1 cellular context compared by ENCODE assay signal in the genomic region with DNA sequence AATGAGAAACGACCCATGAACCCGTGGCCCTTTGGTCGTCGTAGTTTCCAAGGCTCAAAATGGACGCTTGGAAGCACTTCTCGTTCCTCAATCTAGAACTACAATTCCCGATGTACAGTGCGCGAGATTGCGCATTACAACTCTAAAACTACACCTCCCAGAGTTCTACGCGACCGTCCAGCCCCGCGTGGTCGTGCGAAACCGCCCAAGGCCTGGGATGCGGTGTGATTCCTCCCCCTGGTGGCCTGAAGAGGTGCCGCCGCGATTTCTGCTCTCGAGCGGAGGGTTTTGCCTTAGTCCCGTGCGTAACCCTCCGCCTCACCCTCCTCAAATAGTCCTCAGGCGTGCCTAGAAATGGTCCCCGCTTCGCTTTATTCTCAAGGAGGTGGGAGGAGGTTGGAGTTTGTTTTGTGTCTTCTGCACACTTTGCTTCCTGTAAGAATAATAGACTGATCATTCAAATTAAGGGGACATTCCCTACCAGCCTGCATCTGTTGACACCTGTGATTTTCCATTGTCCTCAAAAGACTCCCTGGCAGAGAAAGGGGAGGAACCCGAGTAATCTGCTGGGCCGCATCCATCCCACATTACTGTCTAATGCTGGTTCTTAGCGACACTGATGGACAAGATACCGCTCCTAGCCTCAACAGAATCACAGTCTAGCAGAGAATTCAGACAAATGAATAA.
A peak's percentile ranks its signal among the peaks of the same experiment; 100 is the strongest.
TF ChIP-seq lines count a peak whose summit lies in the region.

No MANE protein-coding gene starts in this region.

TF ChIP-seq in H1, 55 proteins besides CTCF, POLR2A, EP300 and RAD21:
- TF ChIP-seq SP1 (IDR thresholded peaks at IDR 0.05; ENCODE audit: low read depth, low read length) (peak; percentile 88), SIN3A (conservative IDR thresholded peaks at IDR 0.05 in 1 of 2, IDR thresholded peaks at IDR 0.05 in 1 of 2; ENCODE audit: low read depth in 1 of 2, low read length in 2 of 2) (peak; percentile 79 to 95; a peak in 3 of 4 replicates), TEAD4 (IDR thresholded peaks at IDR 0.05; ENCODE audit: low read depth, low read length) (peak; percentile 64), HDAC6 (IDR thresholded peaks at IDR 0.05; ENCODE audit: low read depth, low read length) (no peak), NRF1 (IDR thresholded peaks at IDR 0.05; ENCODE audit: low read depth, low read length) (no peak), KDM5A (IDR thresholded peaks at IDR 0.05; ENCODE audit: low read length) (peak; percentile 52; the same call in 1 of the 2 replicates), JUN (IDR thresholded peaks at IDR 0.05; ENCODE audit: low read depth, low read length) (no peak; the same call in 1 of the 2 replicates), BCL11A (IDR thresholded peaks at IDR 0.05; ENCODE audit: low read depth in 2 of 2, low read length in 2 of 2) (no peak), SUZ12 (IDR thresholded peaks at IDR 0.05; ENCODE audit: low read length) (no peak), BRCA1 (IDR thresholded peaks at IDR 0.05; ENCODE audit: low read depth, low read length) (peak; percentile 51; the same call in 1 of the 2 replicates), BACH1 (IDR thresholded peaks at IDR 0.05; ENCODE audit: low read length) (peak; percentile 74), EZH2 (IDR thresholded peaks at IDR 0.05; ENCODE audit: low read depth, low read length, severe bottlenecking) (no peak), CTBP2 (IDR thresholded peaks at IDR 0.05; ENCODE audit: borderline replicate concordance, insufficient read depth, insufficient read length, low read length) (peak; percentile 53), ASH2L (IDR thresholded peaks at IDR 0.05; ENCODE audit: low read length) (peak; percentile 50), TAF1 (IDR thresholded peaks at IDR 0.05; ENCODE audit: low read depth, low read length) (peak; percentile 91), NANOG (IDR thresholded peaks at IDR 0.05; ENCODE audit: insufficient read depth, low read depth, low read length, poor library complexity, severe bottlenecking) (no peak), CREB1 (IDR thresholded peaks at IDR 0.05) (peak; percentile 88), YY1 (IDR thresholded peaks at IDR 0.05; ENCODE audit: low read depth, low read length) (peak; percentile 88), GABPA (IDR thresholded peaks at IDR 0.05; ENCODE audit: borderline replicate concordance, insufficient read depth, low read length) (peak; percentile 67; the same call in 1 of the 2 replicates), KDM1A (IDR thresholded peaks at IDR 0.05; ENCODE audit: borderline replicate concordance, low read length) (no peak), CHD2 (IDR thresholded peaks at IDR 0.05; ENCODE audit: low read length) (peak; percentile 98), RFX5 (IDR thresholded peaks at IDR 0.05; ENCODE audit: borderline replicate concordance, low read depth, low read length) (no peak), CHD1 (IDR thresholded peaks at IDR 0.05; ENCODE audit: low read depth, low read length) (no peak), FOSL1 (IDR thresholded peaks at IDR 0.05; ENCODE audit: insufficient read depth, low read depth, low read length) (no peak), POU5F1 (IDR thresholded peaks at IDR 0.05; ENCODE audit: low read depth, low read length) (0 out of 2 replicates have a peak, but pooled peaks have one; percentile 16), SP2 (IDR thresholded peaks at IDR 0.05; ENCODE audit: low read length) (no peak), RNF2 (IDR thresholded peaks at IDR 0.05; ENCODE audit: borderline replicate concordance, low read depth, low read length, missing control alignments, poor library complexity, severe bottlenecking) (no peak), POLR2AphosphoS5 (IDR thresholded peaks at IDR 0.05; ENCODE audit: low read depth, low read length) (no peak; the same call in 1 of the 2 replicates), SP4 (IDR thresholded peaks at IDR 0.05; ENCODE audit: low read length) (peak; percentile 61; the same call in 1 of the 2 replicates), RBBP5 (IDR thresholded peaks at IDR 0.05; ENCODE audit: borderline replicate concordance, low read depth, low read length) (no peak), TAF7 (optimal IDR thresholded peaks at IDR 0.05; ENCODE audit: borderline replicate concordance, low read depth, low read length) (peak; percentile 32), TBP (IDR thresholded peaks at IDR 0.05; ENCODE audit: low read depth, low read length) (peak; percentile 83), ZNF274 (IDR thresholded peaks at IDR 0.05; ENCODE audit: borderline replicate concordance, extremely low read depth, low read length) (no peak), SAP30 (IDR thresholded peaks at IDR 0.05; ENCODE audit: insufficient read depth, insufficient replicate concordance, low read length) (no peak), MAFK (IDR thresholded peaks at IDR 0.05; ENCODE audit: low read depth, low read length) (no peak), HDAC2 (IDR thresholded peaks at IDR 0.05; ENCODE audit: borderline replicate concordance in 1 of 2, low read depth in 2 of 2, low read length in 2 of 2) (no peak), GTF2F1 (IDR thresholded peaks at IDR 0.05; ENCODE audit: borderline replicate concordance, low read depth, low read length) (no peak), SRF (IDR thresholded peaks at IDR 0.05; ENCODE audit: low read depth, low read length) (no peak), SIX5 (IDR thresholded peaks at IDR 0.05; ENCODE audit: low read depth, low read length) (peak; percentile 100), CEBPB (IDR thresholded peaks at IDR 0.05; ENCODE audit: low read depth, low read length) (peak; percentile 91), RXRA (IDR thresholded peaks at IDR 0.05; ENCODE audit: insufficient read depth, low read depth, low read length) (peak; percentile 83; the same call in 1 of the 2 replicates), CBX8 (IDR thresholded peaks at IDR 0.05; ENCODE audit: borderline replicate concordance, low read depth, low read length) (no peak), CBX5 (IDR thresholded peaks at IDR 0.05; ENCODE audit: low read depth, low read length) (no peak), KDM4A (IDR thresholded peaks at IDR 0.05; ENCODE audit: low read depth, low read length, severe bottlenecking) (no peak), SIRT6 (IDR thresholded peaks at IDR 0.05; ENCODE audit: low read length) (no peak), EGR1 (IDR thresholded peaks at IDR 0.05; ENCODE audit: borderline replicate concordance, low read depth, low read length) (no peak), PHF8 (conservative IDR thresholded peaks at IDR 0.05; ENCODE audit: low read depth, low read length) (peak; percentile 29; the same call in 1 of the 2 replicates), TCF12 (IDR thresholded peaks at IDR 0.05; ENCODE audit: low read depth, low read length) (peak; percentile 78; the same call in 1 of the 2 replicates), JUND (IDR thresholded peaks at IDR 0.05; ENCODE audit: low read length) (peak; percentile 76)
- TF ChIP-seq, protein P1, sequence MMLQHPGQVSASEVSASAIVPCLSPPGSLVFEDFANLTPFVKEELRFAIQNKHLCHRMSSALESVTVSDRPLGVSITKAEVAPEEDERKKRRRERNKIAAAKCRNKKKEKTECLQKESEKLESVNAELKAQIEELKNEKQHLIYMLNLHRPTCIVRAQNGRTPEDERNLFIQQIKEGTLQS (IDR thresholded peaks at IDR 0.05; ENCODE audit: insufficient read depth, low read depth, low read length): peak; percentile 89
- TF ChIP-seq, protein P2, sequence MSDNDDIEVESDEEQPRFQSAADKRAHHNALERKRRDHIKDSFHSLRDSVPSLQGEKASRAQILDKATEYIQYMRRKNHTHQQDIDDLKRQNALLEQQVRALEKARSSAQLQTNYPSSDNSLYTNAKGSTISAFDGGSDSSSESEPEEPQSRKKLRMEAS (IDR thresholded peaks at IDR 0.05): peak; percentile 96
- TF ChIP-seq, protein P3, sequence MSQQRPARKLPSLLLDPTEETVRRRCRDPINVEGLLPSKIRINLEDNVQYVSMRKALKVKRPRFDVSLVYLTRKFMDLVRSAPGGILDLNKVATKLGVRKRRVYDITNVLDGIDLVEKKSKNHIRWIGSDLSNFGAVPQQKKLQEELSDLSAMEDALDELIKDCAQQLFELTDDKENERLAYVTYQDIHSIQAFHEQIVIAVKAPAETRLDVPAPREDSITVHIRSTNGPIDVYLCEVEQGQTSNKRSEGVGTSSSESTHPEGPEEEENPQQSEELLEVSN (IDR thresholded peaks at IDR 0.05): peak; percentile 48
- TF ChIP-seq, protein P4, sequence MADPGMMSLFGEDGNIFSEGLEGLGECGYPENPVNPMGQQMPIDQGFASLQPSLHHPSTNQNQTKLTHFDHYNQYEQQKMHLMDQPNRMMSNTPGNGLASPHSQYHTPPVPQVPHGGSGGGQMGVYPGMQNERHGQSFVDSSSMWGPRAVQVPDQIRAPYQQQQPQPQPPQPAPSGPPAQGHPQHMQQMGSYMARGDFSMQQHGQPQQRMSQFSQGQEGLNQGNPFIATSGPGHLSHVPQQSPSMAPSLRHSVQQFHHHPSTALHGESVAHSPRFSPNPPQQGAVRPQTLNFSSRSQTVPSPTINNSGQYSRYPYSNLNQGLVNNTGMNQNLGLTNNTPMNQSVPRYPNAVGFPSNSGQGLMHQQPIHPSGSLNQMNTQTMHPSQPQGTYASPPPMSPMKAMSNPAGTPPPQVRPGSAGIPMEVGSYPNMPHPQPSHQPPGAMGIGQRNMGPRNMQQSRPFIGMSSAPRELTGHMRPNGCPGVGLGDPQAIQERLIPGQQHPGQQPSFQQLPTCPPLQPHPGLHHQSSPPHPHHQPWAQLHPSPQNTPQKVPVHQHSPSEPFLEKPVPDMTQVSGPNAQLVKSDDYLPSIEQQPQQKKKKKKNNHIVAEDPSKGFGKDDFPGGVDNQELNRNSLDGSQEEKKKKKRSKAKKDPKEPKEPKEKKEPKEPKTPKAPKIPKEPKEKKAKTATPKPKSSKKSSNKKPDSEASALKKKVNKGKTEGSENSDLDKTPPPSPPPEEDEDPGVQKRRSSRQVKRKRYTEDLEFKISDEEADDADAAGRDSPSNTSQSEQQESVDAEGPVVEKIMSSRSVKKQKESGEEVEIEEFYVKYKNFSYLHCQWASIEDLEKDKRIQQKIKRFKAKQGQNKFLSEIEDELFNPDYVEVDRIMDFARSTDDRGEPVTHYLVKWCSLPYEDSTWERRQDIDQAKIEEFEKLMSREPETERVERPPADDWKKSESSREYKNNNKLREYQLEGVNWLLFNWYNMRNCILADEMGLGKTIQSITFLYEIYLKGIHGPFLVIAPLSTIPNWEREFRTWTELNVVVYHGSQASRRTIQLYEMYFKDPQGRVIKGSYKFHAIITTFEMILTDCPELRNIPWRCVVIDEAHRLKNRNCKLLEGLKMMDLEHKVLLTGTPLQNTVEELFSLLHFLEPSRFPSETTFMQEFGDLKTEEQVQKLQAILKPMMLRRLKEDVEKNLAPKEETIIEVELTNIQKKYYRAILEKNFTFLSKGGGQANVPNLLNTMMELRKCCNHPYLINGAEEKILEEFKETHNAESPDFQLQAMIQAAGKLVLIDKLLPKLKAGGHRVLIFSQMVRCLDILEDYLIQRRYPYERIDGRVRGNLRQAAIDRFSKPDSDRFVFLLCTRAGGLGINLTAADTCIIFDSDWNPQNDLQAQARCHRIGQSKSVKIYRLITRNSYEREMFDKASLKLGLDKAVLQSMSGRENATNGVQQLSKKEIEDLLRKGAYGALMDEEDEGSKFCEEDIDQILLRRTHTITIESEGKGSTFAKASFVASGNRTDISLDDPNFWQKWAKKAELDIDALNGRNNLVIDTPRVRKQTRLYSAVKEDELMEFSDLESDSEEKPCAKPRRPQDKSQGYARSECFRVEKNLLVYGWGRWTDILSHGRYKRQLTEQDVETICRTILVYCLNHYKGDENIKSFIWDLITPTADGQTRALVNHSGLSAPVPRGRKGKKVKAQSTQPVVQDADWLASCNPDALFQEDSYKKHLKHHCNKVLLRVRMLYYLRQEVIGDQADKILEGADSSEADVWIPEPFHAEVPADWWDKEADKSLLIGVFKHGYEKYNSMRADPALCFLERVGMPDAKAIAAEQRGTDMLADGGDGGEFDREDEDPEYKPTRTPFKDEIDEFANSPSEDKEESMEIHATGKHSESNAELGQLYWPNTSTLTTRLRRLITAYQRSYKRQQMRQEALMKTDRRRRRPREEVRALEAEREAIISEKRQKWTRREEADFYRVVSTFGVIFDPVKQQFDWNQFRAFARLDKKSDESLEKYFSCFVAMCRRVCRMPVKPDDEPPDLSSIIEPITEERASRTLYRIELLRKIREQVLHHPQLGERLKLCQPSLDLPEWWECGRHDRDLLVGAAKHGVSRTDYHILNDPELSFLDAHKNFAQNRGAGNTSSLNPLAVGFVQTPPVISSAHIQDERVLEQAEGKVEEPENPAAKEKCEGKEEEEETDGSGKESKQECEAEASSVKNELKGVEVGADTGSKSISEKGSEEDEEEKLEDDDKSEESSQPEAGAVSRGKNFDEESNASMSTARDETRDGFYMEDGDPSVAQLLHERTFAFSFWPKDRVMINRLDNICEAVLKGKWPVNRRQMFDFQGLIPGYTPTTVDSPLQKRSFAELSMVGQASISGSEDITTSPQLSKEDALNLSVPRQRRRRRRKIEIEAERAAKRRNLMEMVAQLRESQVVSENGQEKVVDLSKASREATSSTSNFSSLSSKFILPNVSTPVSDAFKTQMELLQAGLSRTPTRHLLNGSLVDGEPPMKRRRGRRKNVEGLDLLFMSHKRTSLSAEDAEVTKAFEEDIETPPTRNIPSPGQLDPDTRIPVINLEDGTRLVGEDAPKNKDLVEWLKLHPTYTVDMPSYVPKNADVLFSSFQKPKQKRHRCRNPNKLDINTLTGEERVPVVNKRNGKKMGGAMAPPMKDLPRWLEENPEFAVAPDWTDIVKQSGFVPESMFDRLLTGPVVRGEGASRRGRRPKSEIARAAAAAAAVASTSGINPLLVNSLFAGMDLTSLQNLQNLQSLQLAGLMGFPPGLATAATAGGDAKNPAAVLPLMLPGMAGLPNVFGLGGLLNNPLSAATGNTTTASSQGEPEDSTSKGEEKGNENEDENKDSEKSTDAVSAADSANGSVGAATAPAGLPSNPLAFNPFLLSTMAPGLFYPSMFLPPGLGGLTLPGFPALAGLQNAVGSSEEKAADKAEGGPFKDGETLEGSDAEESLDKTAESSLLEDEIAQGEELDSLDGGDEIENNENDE (IDR thresholded peaks at IDR 0.05; ENCODE audit: insufficient replicate concordance, low read length): no peak
- TF ChIP-seq, protein P5, sequence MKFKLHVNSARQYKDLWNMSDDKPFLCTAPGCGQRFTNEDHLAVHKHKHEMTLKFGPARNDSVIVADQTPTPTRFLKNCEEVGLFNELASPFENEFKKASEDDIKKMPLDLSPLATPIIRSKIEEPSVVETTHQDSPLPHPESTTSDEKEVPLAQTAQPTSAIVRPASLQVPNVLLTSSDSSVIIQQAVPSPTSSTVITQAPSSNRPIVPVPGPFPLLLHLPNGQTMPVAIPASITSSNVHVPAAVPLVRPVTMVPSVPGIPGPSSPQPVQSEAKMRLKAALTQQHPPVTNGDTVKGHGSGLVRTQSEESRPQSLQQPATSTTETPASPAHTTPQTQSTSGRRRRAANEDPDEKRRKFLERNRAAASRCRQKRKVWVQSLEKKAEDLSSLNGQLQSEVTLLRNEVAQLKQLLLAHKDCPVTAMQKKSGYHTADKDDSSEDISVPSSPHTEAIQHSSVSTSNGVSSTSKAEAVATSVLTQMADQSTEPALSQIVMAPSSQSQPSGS (IDR thresholded peaks at IDR 0.05; ENCODE audit: low read length): peak; percentile 27; the same call in 1 of the 2 replicates
- TF ChIP-seq, protein P6, sequence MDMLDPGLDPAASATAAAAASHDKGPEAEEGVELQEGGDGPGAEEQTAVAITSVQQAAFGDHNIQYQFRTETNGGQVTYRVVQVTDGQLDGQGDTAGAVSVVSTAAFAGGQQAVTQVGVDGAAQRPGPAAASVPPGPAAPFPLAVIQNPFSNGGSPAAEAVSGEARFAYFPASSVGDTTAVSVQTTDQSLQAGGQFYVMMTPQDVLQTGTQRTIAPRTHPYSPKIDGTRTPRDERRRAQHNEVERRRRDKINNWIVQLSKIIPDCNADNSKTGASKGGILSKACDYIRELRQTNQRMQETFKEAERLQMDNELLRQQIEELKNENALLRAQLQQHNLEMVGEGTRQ (IDR thresholded peaks at IDR 0.05; ENCODE audit: low read length): peak; percentile 74
